Comparison of ENCODE assay signal across 8 cellular contexts in the genomic region with DNA sequence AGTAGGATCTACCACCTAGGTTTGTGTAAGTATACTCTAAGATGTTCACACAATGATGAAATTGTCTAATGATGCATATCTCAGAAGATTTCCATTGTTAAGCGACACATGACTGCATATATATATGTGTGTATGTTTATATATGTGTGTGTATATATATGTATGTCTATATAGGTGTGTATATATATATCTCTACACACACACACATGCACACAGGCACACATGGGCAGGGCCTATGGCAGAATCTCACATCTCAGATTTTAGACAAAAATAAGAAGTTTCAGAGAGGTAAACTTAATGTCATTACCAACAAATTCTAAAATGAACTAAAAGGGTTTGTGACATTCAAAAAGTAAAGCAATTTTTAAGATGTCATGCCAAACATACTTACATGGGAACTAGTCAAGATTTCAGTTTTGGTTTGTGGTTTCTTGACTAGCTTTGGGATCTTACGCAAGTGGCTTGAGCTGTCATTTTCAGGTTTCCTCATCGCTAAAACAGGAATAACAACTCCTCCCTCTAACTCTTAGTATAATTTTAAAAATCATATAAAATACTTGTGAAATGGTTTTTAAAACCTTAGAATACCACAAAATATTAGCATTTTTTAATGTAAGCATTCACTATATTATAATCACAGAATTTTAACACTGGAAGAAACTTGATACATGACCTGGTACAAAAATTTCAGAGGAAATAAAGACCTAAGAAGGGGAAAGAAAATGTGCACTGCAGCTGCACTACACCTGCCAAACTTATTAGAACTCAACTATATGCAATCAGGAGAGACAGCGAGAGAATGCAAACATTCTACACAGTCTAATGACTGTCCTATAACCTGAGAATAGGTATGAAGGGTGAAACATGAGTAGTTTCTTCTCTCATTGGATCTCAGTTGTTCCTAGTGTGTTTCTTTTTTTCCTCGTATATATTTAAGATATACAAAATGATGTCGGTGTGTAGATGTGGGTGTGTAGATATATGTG.
DNase-seq lines count a peak whose midpoint lies in the region; ATAC-seq and TF ChIP-seq lines count a peak whose summit lies in the region.

No MANE protein-coding gene starts in this region.

- H3K9ac ChIP-seq in Karpas-422 (ENCODE audit: low read length) = no peak overlapping the region

- no peaks in the 10 kb centered on the region for H4K20me1 ChIP-seq in Karpas-422 (ENCODE audit: insufficient read depth, low read depth, low read length)

- peak overlapping the region; percentile 15 for H3K4me3 Mint-ChIP-seq in activated T-helper 1 cell treated with anti-CD3 and anti-CD28 coated beads, Interleukin-12 subunit alpha, Interleukin-12 subunit beta, Interleukin-2, Interleukin-4 antibody, amounts not matched to agents 30 ng/mL and 10 ng/mL and 1 ng/mL, durations not matched to agents 14 hours and 24 hours and 36 hours

- no peaks in the 10 kb centered on the region for H3K9me3 ChIP-seq in Karpas-422 (ENCODE audit: low read length)

- H3K4me3 ChIP-seq in AG09309 (ENCODE audit: control insufficient read depth, low read depth, low read length) (no peak overlapping the region), Karpas-422 (ENCODE audit: low read length) (no peak overlapping the region)

- H3K4me1 Mint-ChIP-seq in activated T-helper 1 cell treated with anti-CD3 and anti-CD28 coated beads, Interleukin-12 subunit alpha, Interleukin-12 subunit beta, Interleukin-2, Interleukin-4 antibody, amounts not matched to agents 30 ng/mL and 10 ng/mL and 1 ng/mL, durations not matched to agents 14 hours and 24 hours and 36 hours (ENCODE audit: low read depth) = peaks cover 34% of the 10 kb centered on the region

- no peaks in the 10 kb centered on the region for H3K27me3 ChIP-seq in Karpas-422 (ENCODE audit: low read length)

- H3K79me2 ChIP-seq in Karpas-422 (ENCODE audit: low read length) = no peaks in the 10 kb centered on the region

- no peaks in the 10 kb centered on the region for H3K27me3 Mint-ChIP-seq in activated T-helper 1 cell treated with anti-CD3 and anti-CD28 coated beads, Interleukin-12 subunit alpha, Interleukin-12 subunit beta, Interleukin-2, Interleukin-4 antibody, amounts not matched to agents 30 ng/mL and 10 ng/mL and 1 ng/mL, durations not matched to agents 14 hours and 24 hours and 36 hours (ENCODE audit: insufficient read depth)

- DNase-seq in AG09309 (ENCODE audit: low read depth) = peak; percentile 61
- DNase-seq in activated T-helper 1 cell treated with anti-CD3 and anti-CD28 coated beads, Interleukin-12 subunit alpha, Interleukin-12 subunit beta, Interleukin-2, Interleukin-4 antibody, amounts not matched to agents 30 ng/mL and 10 ng/mL and 1 ng/mL, durations not matched to agents 14 hours and 24 hours and 36 hours (ENCODE audit: low spot score) = no peak
- DNase-seq in SHP77 treated with DMSO at 0.1 percent for 48 hours (lab: John Stamatoyannopoulos, UW) = no peak
- no peak for DNase-seq in Karpas-422
- no peak for DNase-seq in NCI-H1436 treated with DMSO at 0.1 percent for 48 hours (lab: John Stamatoyannopoulos, UW)
- DNase-seq in globus pallidus (ENCODE audit: low spot score) = no peak

- peak; percentile 59 for ATAC-seq in GM19023 (IDR thresholded peaks at IDR 0.05; ENCODE audit: unreplicated experiment)
- ATAC-seq in HG03095 (IDR thresholded peaks at IDR 0.05; ENCODE audit: unreplicated experiment) = peak; percentile 56

- H3K27ac ChIP-seq in Karpas-422 (ENCODE audit: low read length) = no peak overlapping the region

- H3K36me3 ChIP-seq in Karpas-422 (ENCODE audit: insufficient read depth, low read length) = peaks cover 10% of the 10 kb centered on the region; the same call in 1 of the 2 replicates

- H3K9me2 ChIP-seq in Karpas-422 (replicated peaks; ENCODE audit: insufficient read depth, low read length) = no peaks in the 10 kb centered on the region

- H3K4me1 ChIP-seq in Karpas-422 (ENCODE audit: low read length) = peaks cover 9% of the 10 kb centered on the region

- intact Hi-C loops in activated T-helper 1 cell treated with anti-CD3 and anti-CD28 coated beads, Interleukin-12 subunit alpha, Interleukin-12 subunit beta, Interleukin-2, Interleukin-4 antibody, amounts not matched to agents 30 ng/mL and 10 ng/mL and 1 ng/mL, durations not matched to agents 14 hours and 24 hours and 36 hours (cut with micrococcal nuclease) = loop anchor here (10.0 kb wide), 1 partner anchor 247 kb away; a partner anchor contains a TSS

- H3K27ac Mint-ChIP-seq in activated T-helper 1 cell treated with anti-CD3 and anti-CD28 coated beads, Interleukin-12 subunit alpha, Interleukin-12 subunit beta, Interleukin-2, Interleukin-4 antibody, amounts not matched to agents 30 ng/mL and 10 ng/mL and 1 ng/mL, durations not matched to agents 14 hours and 24 hours and 36 hours = peak overlapping the region; percentile 36

- H2AFZ ChIP-seq in Karpas-422 (ENCODE audit: low read length) = no peak overlapping the region

- H3K4me2 ChIP-seq in Karpas-422 (ENCODE audit: low read depth, low read length, poor library complexity, severe bottlenecking) = no peak overlapping the region

- peaks cover 15% of the 10 kb centered on the region for H3K36me3 Mint-ChIP-seq in activated T-helper 1 cell treated with anti-CD3 and anti-CD28 coated beads, Interleukin-12 subunit alpha, Interleukin-12 subunit beta, Interleukin-2, Interleukin-4 antibody, amounts not matched to agents 30 ng/mL and 10 ng/mL and 1 ng/mL, durations not matched to agents 14 hours and 24 hours and 36 hours (ENCODE audit: low read depth)

- TF ChIP-seq CTCF in AG09309 (IDR thresholded peaks at IDR 0.05; ENCODE audit: control insufficient read depth, insufficient read depth, low read depth, low read length, missing control alignments) = no peak

- no peaks in the 10 kb centered on the region for H3K9me3 Mint-ChIP-seq in activated T-helper 1 cell treated with anti-CD3 and anti-CD28 coated beads, Interleukin-12 subunit alpha, Interleukin-12 subunit beta, Interleukin-2, Interleukin-4 antibody, amounts not matched to agents 30 ng/mL and 10 ng/mL and 1 ng/mL, durations not matched to agents 14 hours and 24 hours and 36 hours
